In genomic region chr18:12627199-12627598, GRCh38 we compare ENCODE assay signal across 2 cellular contexts. TPM values are rescaled to one million over a fixed set of nuclear protein-coding genes. Genes with fewer than 3 reads are reported as not detected.
A peak's percentile ranks its signal among the peaks of the same experiment; 100 is the strongest.
DNase-seq lines count a peak whose midpoint lies in the region; ATAC-seq, FAIRE-seq and TF ChIP-seq lines count a peak whose summit lies in the region.
"Not testable (repeated sequence)": the region's sequence is repeated elsewhere in the genome, so short reads cannot be mapped to it uniquely, and the experiment has no call there.

No MANE protein-coding gene starts in this region.

- not testable (repeated sequence) for DNase-seq in K562 (ENCODE audit: extremely low read depth in 1 of 4, low spot score in 3 of 4)

- POLR2A ChIA-PET in HEK293 (lab: Yijun Ruan, JAX) = not testable (repeated sequence)
- POLR2A ChIA-PET in K562 (lab: Yijun Ruan, JAX) = interaction anchor here (1.2 kb wide), 1 partner anchor 13 kb away, joined by 3 read pairs; no protein-coding TSS in a partner anchor

- H3K4me2 ChIP-seq in K562 (ENCODE audit: insufficient read depth, low read length) = not testable (repeated sequence)

- not testable (repeated sequence) for H3K36me3 ChIP-seq in HEK293 (ENCODE audit: control insufficient read depth in 2 of 2, insufficient read depth in 1 of 2, low read length in 2 of 2); K562 (ENCODE audit: control insufficient read depth, insufficient read depth, low read length)

- FAIRE-seq in K562 (lab: Jason Lieb, UNC) = not testable (repeated sequence)

- H3K27me3 ChIP-seq in K562 (ENCODE audit: control insufficient read depth in 2 of 2, insufficient read depth in 2 of 2, low read length in 2 of 2) = not testable (repeated sequence)

- CTCF ChIA-PET in HEK293 (lab: Yijun Ruan, JAX); K562 (lab: Yijun Ruan, JAX; ENCODE audit: low intra/inter-chr PET ratio): not testable (repeated sequence)

- TF ChIP-seq POLR2A in K562 (conservative IDR thresholded peaks at IDR 0.05) = not testable (repeated sequence)

- H4K20me1 ChIP-seq in K562 (replicated peaks; ENCODE audit: control insufficient read depth, insufficient read depth, low read length) = not testable (repeated sequence)

- not testable (repeated sequence) for TF ChIP-seq RAD21 in K562 (CRISPR knock-in tag; conservative IDR thresholded peaks at IDR 0.05 in 1 of 2, IDR thresholded peaks at IDR 0.05 in 1 of 2)

- not testable (repeated sequence) for H3K9me3 ChIP-seq in HEK293 (ENCODE audit: control insufficient read depth, insufficient read depth, low read depth, low read length); K562 (replicated peaks; ENCODE audit: control insufficient read depth, insufficient read depth, low read depth, low read length)

- H3K9me1 ChIP-seq in K562 (ENCODE audit: control insufficient read depth, insufficient read depth, low read length) = not testable (repeated sequence)

- not testable (repeated sequence) for ATAC-seq in K562

- TF ChIP-seq EP300 in K562 (IDR thresholded peaks at IDR 0.05; ENCODE audit: low read length) = not testable (repeated sequence)

- BruUV-seq in K562 (replicated peaks; lab: Mats Ljungman, UMichigan) = not testable (repeated sequence)

- H3K79me2 ChIP-seq in K562 (ENCODE audit: control insufficient read depth, insufficient read depth, low read length) = not testable (repeated sequence)

- intact Hi-C loops in K562 (cut with micrococcal nuclease) = not testable (repeated sequence)

- not testable (repeated sequence) for H3K9ac ChIP-seq in K562 (ENCODE audit: insufficient read depth in 1 of 2, low read depth in 2 of 2, low read length in 2 of 2)

- H3K27ac ChIP-seq in HEK293 (ENCODE audit: extremely low read depth, low read depth, low read length); K562 (ENCODE audit: extremely low read depth, low read depth, low read length): not testable (repeated sequence)

- not testable (repeated sequence) for H3K4me3 ChIP-seq in HEK293 (ENCODE audit: low read depth, low read length); K562

- 93% methylated on average over 2 of the region's 3 CpGs for WGBS in K562 (ENCODE audit: insufficient coverage, low coverage, missing lambda C conversion rate)

- not testable (repeated sequence) for H2AFZ ChIP-seq in K562 (ENCODE audit: low read depth, low read length)

- in situ Hi-C loops in K562 (cut with MboI) = not testable (repeated sequence)

- not testable (repeated sequence) for TF ChIP-seq CTCF in HEK293 (tag by site-specific recombination; IDR thresholded peaks at IDR 0.05); K562 (IDR thresholded peaks at IDR 0.05 in 2 of 3, conservative IDR thresholded peaks at IDR 0.05 in 1 of 3; ENCODE audit: insufficient read depth in 2 of 3, low read depth in 1 of 3, low read length in 3 of 3)

- not testable (repeated sequence) for H3K4me1 ChIP-seq in HEK293 (ENCODE audit: control insufficient read depth, insufficient read depth, low read length); K562 (replicated peaks in 1 of 2; ENCODE audit: control insufficient read depth in 2 of 2, insufficient read depth in 2 of 2, low read length in 2 of 2)

TF ChIP-seq in HEK293, 187 proteins besides CTCF, POLR2A, EP300 and RAD21:
- TF ChIP-seq ZNF146 (tag by site-specific recombination; IDR thresholded peaks at IDR 0.05) (peak; percentile 85), ZNF280D (tag by site-specific recombination; IDR thresholded peaks at IDR 0.05) (peak; percentile 70; the same call in 1 of the 2 replicates), ZNF580 (tag by site-specific recombination; IDR thresholded peaks at IDR 0.05) (0 out of 2 replicates have a peak, but pooled peaks have one; percentile 27)
TF ChIP-seq in HEK293: peak in this region for 3; not testable (repeated sequence) for 184.

TF ChIP-seq in K562, 482 proteins besides CTCF, POLR2A, EP300 and RAD21:
- TF ChIP-seq RBM25 (IDR thresholded peaks at IDR 0.05; ENCODE audit: low read depth, low read length, severe bottlenecking) (peak; percentile 26), ZNF146 (CRISPR knock-in tag; IDR thresholded peaks at IDR 0.05; ENCODE audit: unreplicated experiment) (peak; percentile 85), BCOR (IDR thresholded peaks at IDR 0.05) (peak; percentile 36; the same call in 1 of the 2 replicates)

RNA-seq across cellular contexts. Expression of gene SPIRE1, which starts 30.7 kb away (rescaled TPM):
- total RNA-seq in K562 (2011; cell fraction: chromatin; rRNA removed; ENCODE audit: low replicate concordance) = 21.5 and 33.5 TPM in 2 replicates
- 3.8 and 7.4 TPM in 2 replicates for total RNA-seq in K562 (2011; cell fraction: nucleolus; rRNA removed)
- 10.1 and 15.6 TPM in 2 replicates for total RNA-seq in K562 (2011; cell fraction: nucleoplasm; rRNA removed)
- 10.0 and 12.7 TPM in 2 replicates for total RNA-seq in K562 (2014; rRNA removed)
- total RNA-seq in K562 (2014; rRNA removed; fragmentation: Illumina TruSeq; extraction: Trizol) = 12.8 and 15.1 TPM in 2 replicates
- total RNA-seq in K562 (2015; rRNA removed; fragmentation: Illumina TruSeq; extraction: Trizol) = 11.8 and 13.9 TPM in 2 replicates
- 12.5 and 14.0 TPM in 2 replicates for total RNA-seq in K562 (2021)
- 7.7 and 10.2 TPM in 2 replicates for polyA plus RNA-seq in K562 (2011; rRNA removed)
- polyA plus RNA-seq in K562 (2011; cell fraction: cytosol; rRNA removed) = 4.0 and 5.0 TPM in 2 replicates
- polyA plus RNA-seq in K562 (2011; cell fraction: nucleus; rRNA removed) = 8.5 and 9.5 TPM in 2 replicates
- polyA plus RNA-seq in K562 (2012) = 7.4 and 12.4 TPM in 2 replicates
- 12.3 and 13.6 TPM in 2 replicates for polyA plus RNA-seq in K562 (2014; fragmentation: Illumina TruSeq; extraction: Trizol)
- polyA plus RNA-seq in K562 (2014; fragmentation: Nextera tagmentation; extraction: Ambion mirVana) = 1 to 10 TPM; 2.9 to 3.3 TPM
- polyA plus RNA-seq in K562 (2014; rRNA removed) = 8.0 and 8.1 TPM in 2 replicates
- polyA minus RNA-seq in K562 (2011; rRNA and poly(A)+ RNA removed) = 14.2 and 18.9 TPM in 2 replicates
- polyA minus RNA-seq in K562 (2011; cell fraction: cytosol; rRNA and poly(A)+ RNA removed) = 8.0 and 8.1 TPM in 2 replicates
- polyA minus RNA-seq in K562 (2011; cell fraction: nucleus; rRNA and poly(A)+ RNA removed) = 3.5 and 7.7 TPM in 2 replicates
